8 cellular contexts compared by ENCODE assay signal in genomic region chr9:124818431-124819281, GRCh38. TPM values are rescaled to one million over a fixed set of nuclear protein-coding genes. Genes with fewer than 3 reads are reported as not detected.
DNase-seq lines count a peak whose midpoint lies in the region; ATAC-seq, FAIRE-seq and TF ChIP-seq lines count a peak whose summit lies in the region.

No MANE protein-coding gene starts in this region.

- H3K36me3 ChIP-seq in Loucy (ENCODE audit: insufficient read depth, low read length): no peaks in the 10 kb centered on the region
- no peaks in the 10 kb centered on the region for H3K36me3 ChIP-seq in GM12878 (ENCODE audit: control insufficient read depth in 2 of 2, insufficient read depth in 2 of 2, low read length in 1 of 2)
- H3K36me3 ChIP-seq in neural progenitor cell: no peaks in the 10 kb centered on the region

- H3K4me1 ChIP-seq in Loucy (ENCODE audit: insufficient read depth, low read length, poor library complexity, severe bottlenecking) (no peaks in the 10 kb centered on the region), GM12878 (ENCODE audit: control insufficient read depth, insufficient read depth, low read length) (peaks cover 11% of the 10 kb centered on the region), neural progenitor cell (peaks cover 10% of the 10 kb centered on the region)

- in situ Hi-C loops in GM12878 (cut with MboI): no loop called here

- H3K4me1 Mint-ChIP-seq in neural progenitor cell: peaks cover 23% of the 10 kb centered on the region

- 40% methylated on average over 18 of the region's 18 CpGs for WGBS in GM12878 (ENCODE audit: insufficient coverage, insufficient replicate concordance, low lambda C conversion rate, missing lambda C conversion rate)

- no peak overlapping the region for H3K4me3 Mint-ChIP-seq in neural progenitor cell

- H3K27ac ChIP-seq in GM12878 (ENCODE audit: control insufficient read depth, insufficient read depth): 0 out of 2 replicates have a peak overlapping the region, but pooled peaks have one; percentile 28
- H3K27ac ChIP-seq in neural progenitor cell: no peak overlapping the region

- H3K36me3 Mint-ChIP-seq in neural progenitor cell: no peaks in the 10 kb centered on the region

- peak; percentile 52; the same call in 1 of the 2 replicates for TF ChIP-seq POLR2A in GM12878 (IDR thresholded peaks at IDR 0.05; ENCODE audit: low read depth, low read length)

- TF ChIP-seq RAD21 in GM12878 (IDR thresholded peaks at IDR 0.05; ENCODE audit: insufficient read depth, low read depth, low read length): no peak

- no peaks in the 10 kb centered on the region for H3K9me2 ChIP-seq in Loucy (replicated peaks; ENCODE audit: low read depth, low read length)

- no peak for TF ChIP-seq CTCF in Loucy (conservative IDR thresholded peaks at IDR 0.05; ENCODE audit: low read length)
- TF ChIP-seq CTCF in GM12878 (IDR thresholded peaks at IDR 0.05 in 2 of 3, conservative IDR thresholded peaks at IDR 0.05 in 1 of 3; ENCODE audit: control insufficient read depth in 2 of 3, extremely low read depth in 1 of 3, insufficient read depth in 1 of 3, low read depth in 3 of 3, low read length in 3 of 3): no peak
- TF ChIP-seq CTCF in neural progenitor cell (IDR thresholded peaks at IDR 0.05): no peak

- FAIRE-seq in GM12878 (lab: Jason Lieb, UNC): no peak

- RAD21 ChIA-PET in GM12878 (lab: Charles Lee; ENCODE audit: unreplicated experiment): interaction anchor here (1.1 to 1.3 kb wide), 2 partner anchors 12 to 41 kb away, joined by 3 to 4 read pairs; partner anchors contain the start of gene OLFML2A

- no peak overlapping the region for H3K9ac ChIP-seq in Loucy (ENCODE audit: low read depth, low read length, poor library complexity, severe bottlenecking)
- H3K9ac ChIP-seq in GM12878 (ENCODE audit: control insufficient read depth, insufficient read depth, low read length): no peak overlapping the region; the same call in 1 of the 2 replicates
- H3K9ac ChIP-seq in neural progenitor cell: no peak overlapping the region

- SMC1A ChIA-PET in GM12878 (lab: Charles Lee; ENCODE audit: uncharacterized antibody, unreplicated experiment): interaction anchor here (0.8 to 1.7 kb wide), 5 partner anchors 15 to 43 kb away, joined by 3 to 7 read pairs (median 4); no protein-coding TSS in a partner anchor

- CTCF ChIA-PET in GM12878 (lab: Yijun Ruan, JAX): interaction anchor here (1.0 to 3.0 kb wide), 7 partner anchors 9 to 201 kb away, joined by 3 to 18 read pairs (median 3); partner anchors contain the start of genes NR6A1 and WDR38

- H3F3A ChIP-seq in Loucy (ENCODE audit: low read depth): no peaks in the 10 kb centered on the region
- peaks cover 4% of the 10 kb centered on the region for H3F3A ChIP-seq in neural progenitor cell (ENCODE audit: low read depth)

- H3K9me3 ChIP-seq in Loucy (ENCODE audit: insufficient read depth, low read depth, low read length): no peaks in the 10 kb centered on the region
- H3K9me3 ChIP-seq in GM12878 (replicated peaks; ENCODE audit: control insufficient read depth, insufficient read depth, low read length): no peaks in the 10 kb centered on the region
- H3K9me3 ChIP-seq in neural progenitor cell (ENCODE audit: low read depth): no peaks in the 10 kb centered on the region

- no peak overlapping the region for H3K4me3 ChIP-seq in Loucy (ENCODE audit: low read length, poor library complexity, severe bottlenecking)
- H3K4me3 ChIP-seq in GM12878: no peak overlapping the region
- no peak overlapping the region for H3K4me3 ChIP-seq in neural progenitor cell

- DNase-seq in GM12878 (ENCODE audit: low read depth, low spot score) (no peak), neural progenitor cell (ENCODE audit: low spot score) (no peak), middle frontal gyrus (ENCODE audit: extremely low spot score, low spot score) (no peak), NCI-H446 (lab: John Stamatoyannopoulos, UW) (no peak)

- BruUV-seq in GM12878 (replicated peaks; lab: Mats Ljungman, UMichigan): no TSS peak

- H3K27ac Mint-ChIP-seq in neural progenitor cell: peak overlapping the region; percentile 73

- H2AFZ ChIP-seq in Loucy (ENCODE audit: low read length) (peak overlapping the region; percentile 68; the same call in 1 of the 2 replicates), GM12878 (ENCODE audit: control insufficient read depth, low read depth, low read length) (peak overlapping the region; percentile 45), neural progenitor cell (replicated peaks) (peak overlapping the region; percentile 38)

- no peaks in the 10 kb centered on the region for H3K9me3 Mint-ChIP-seq in neural progenitor cell

- TF ChIP-seq EP300 in GM12878 (IDR thresholded peaks at IDR 0.05; ENCODE audit: borderline replicate concordance in 1 of 2, control insufficient read depth in 1 of 2, low read depth in 2 of 2, low read length in 2 of 2): no peak

- H3K79me2 ChIP-seq in Loucy (ENCODE audit: insufficient read depth, low read length): no peaks in the 10 kb centered on the region
- H3K79me2 ChIP-seq in GM12878 (ENCODE audit: control insufficient read depth, insufficient read depth, low read length): no peaks in the 10 kb centered on the region
- no peaks in the 10 kb centered on the region for H3K79me2 ChIP-seq in neural progenitor cell (ENCODE audit: low read depth)

- intact Hi-C loops in GM12878 (cut with micrococcal nuclease; ENCODE audit: unreplicated experiment): no loop called here

- peaks cover 2% of the 10 kb centered on the region for H3K27me3 Mint-ChIP-seq in neural progenitor cell (ENCODE audit: insufficient read depth, low read depth)

- H4K20me1 ChIP-seq in Loucy (ENCODE audit: insufficient read depth, low read length, poor library complexity, severe bottlenecking) (no peaks in the 10 kb centered on the region), GM12878 (ENCODE audit: control insufficient read depth, insufficient read depth) (no peaks in the 10 kb centered on the region), neural progenitor cell (ENCODE audit: low read depth) (no peaks in the 10 kb centered on the region)

- H3K27me3 ChIP-seq in Loucy (ENCODE audit: insufficient read depth, low read length, poor library complexity, severe bottlenecking) (no peaks in the 10 kb centered on the region), GM12878 (replicated peaks in 1 of 2; ENCODE audit: control insufficient read depth in 2 of 2, insufficient read depth in 2 of 2, low read length in 1 of 2) (no peaks in the 10 kb centered on the region), neural progenitor cell (no peaks in the 10 kb centered on the region)

- ATAC-seq in GM19395 (IDR thresholded peaks at IDR 0.05; ENCODE audit: unreplicated experiment): peak; percentile 50
- peak; percentile 75 for ATAC-seq in GM12878
- no peak for ATAC-seq in HG03139 (IDR thresholded peaks at IDR 0.05; ENCODE audit: unreplicated experiment)
- no peak for ATAC-seq in HG03520 (IDR thresholded peaks at IDR 0.05; ENCODE audit: unreplicated experiment)

- H3K4me2 ChIP-seq in Loucy (ENCODE audit: low read depth, low read length, poor library complexity, severe bottlenecking) (no peak overlapping the region), GM12878 (ENCODE audit: control insufficient read depth, insufficient read depth) (peak overlapping the region; percentile 22), neural progenitor cell (no peak overlapping the region)

- POLR2A ChIA-PET in GM12878 (lab: Charles Lee): interaction anchor here (0.6 to 1.6 kb wide), 3 partner anchors 10 to 158 kb away, joined by 3 to 4 read pairs (median 4); no protein-coding TSS in a partner anchor

RNA-seq across cellular contexts. Expression of gene WDR38, which starts 34.6 kb away (rescaled TPM):
- not detected in 2 replicates for total RNA-seq in GM12878 (2013; cell fraction: nucleolus; rRNA removed)
- total RNA-seq in GM12878 (2014; rRNA removed) (not detected in 2 replicates), GM12878 (2014; rRNA removed; fragmentation: Illumina TruSeq; extraction: Trizol) (not detected in 2 replicates), GM12878 (2021) (not detected in 2 replicates), neural progenitor cell (ENCODE audit: low replicate concordance) (not detected in 2 replicates)
- not detected for polyA plus RNA-seq in GM12878 (2011; ENCODE audit: low read depth)
- polyA plus RNA-seq in GM12878 (2011; rRNA removed) (not detected in 2 replicates), GM12878 (2014; fragmentation: Illumina TruSeq; extraction: Trizol) (not detected in 2 replicates), GM12878 (2014; fragmentation: Nextera tagmentation; extraction: Ambion mirVana) (not detected), GM12878 (2014; rRNA removed) (not detected in 2 replicates), GM12878 (2016; fragmentation: Nextera tagmentation; extraction: Ambion mirVana) (not detected)
- not detected in 2 replicates for polyA plus RNA-seq in GM12878 (2011; cell fraction: cytosol; rRNA removed)
- polyA plus RNA-seq in GM12878 (2011; cell fraction: nucleus; rRNA removed): not detected in 2 replicates
- polyA plus RNA-seq in GM12878 (2012): not detected in 2 replicates
- polyA minus RNA-seq in GM12878 (2011; rRNA and poly(A)+ RNA removed): not detected in 2 replicates
- polyA minus RNA-seq in GM12878 (2011; cell fraction: cytosol; rRNA and poly(A)+ RNA removed): not detected in 2 replicates
- not detected in 2 replicates for polyA minus RNA-seq in GM12878 (2011; cell fraction: nucleus; rRNA and poly(A)+ RNA removed)

RNA-seq across cellular contexts. Expression of gene OLFML2A, which starts 41.7 kb away (rescaled TPM):
- 0.34 and 0.56 TPM in 2 replicates for total RNA-seq in GM12878 (2013; cell fraction: nucleolus; rRNA removed)
- total RNA-seq in GM12878 (2014; rRNA removed) (0.05 and 0.06 TPM in 2 replicates), GM12878 (2014; rRNA removed; fragmentation: Illumina TruSeq; extraction: Trizol) (0.09 and 0.14 TPM in 2 replicates), GM12878 (2021) (0.10 and 0.27 TPM in 2 replicates), neural progenitor cell (ENCODE audit: low replicate concordance) (3.1 and 9.0 TPM in 2 replicates)
- 0.05 TPM for polyA plus RNA-seq in GM12878 (2011; ENCODE audit: low read depth)
- polyA plus RNA-seq in GM12878 (2011; rRNA removed) (not detected in 2 replicates), GM12878 (2014; fragmentation: Illumina TruSeq; extraction: Trizol) (0.06 and 0.10 TPM in 2 replicates), GM12878 (2014; fragmentation: Nextera tagmentation; extraction: Ambion mirVana) (under 1 TPM in 1 of 2 experiments, not detected in 1; 0.02 TPM), GM12878 (2014; rRNA removed) (0.13 and 0.16 TPM in 2 replicates), GM12878 (2016; fragmentation: Nextera tagmentation; extraction: Ambion mirVana) (not detected)
- polyA plus RNA-seq in GM12878 (2011; cell fraction: cytosol; rRNA removed): 0.01 and 0.03 TPM in 2 replicates
- 0.03 and 0.04 TPM in 2 replicates for polyA plus RNA-seq in GM12878 (2011; cell fraction: nucleus; rRNA removed)
- polyA plus RNA-seq in GM12878 (2012): 0.12 and 0.22 TPM in 2 replicates
- polyA minus RNA-seq in GM12878 (2011; rRNA and poly(A)+ RNA removed): not detected in 2 replicates
- not detected in 2 replicates for polyA minus RNA-seq in GM12878 (2011; cell fraction: cytosol; rRNA and poly(A)+ RNA removed)
- not detected in 2 replicates for polyA minus RNA-seq in GM12878 (2011; cell fraction: nucleus; rRNA and poly(A)+ RNA removed)

RNA-seq across cellular contexts. Expression of gene RPL35, which starts 43.1 kb away (rescaled TPM):
- 241 and 243 TPM in 2 replicates for total RNA-seq in GM12878 (2013; cell fraction: nucleolus; rRNA removed)
- total RNA-seq in GM12878 (2014; rRNA removed) (4,617 and 5,922 TPM in 2 replicates), GM12878 (2014; rRNA removed; fragmentation: Illumina TruSeq; extraction: Trizol) (3,907 and 4,081 TPM in 2 replicates), GM12878 (2021) (2,572 and 2,695 TPM in 2 replicates), neural progenitor cell (ENCODE audit: low replicate concordance) (2,408 and 2,553 TPM in 2 replicates)
- 8,256 TPM for polyA plus RNA-seq in GM12878 (2011; ENCODE audit: low read depth)
- polyA plus RNA-seq in GM12878 (2011; rRNA removed) (1,958 and 3,572 TPM in 2 replicates), GM12878 (2014; fragmentation: Illumina TruSeq; extraction: Trizol) (1,263 and 3,648 TPM in 2 replicates), GM12878 (2014; fragmentation: Nextera tagmentation; extraction: Ambion mirVana) (1,000 to 10,000 TPM; 5,281 to 6,300 TPM), GM12878 (2014; rRNA removed) (5,524 and 8,197 TPM in 2 replicates), GM12878 (2016; fragmentation: Nextera tagmentation; extraction: Ambion mirVana) (1,000 to 10,000 TPM; 2,862 to 2,907 TPM)
- polyA plus RNA-seq in GM12878 (2011; cell fraction: cytosol; rRNA removed): 3,518 and 4,273 TPM in 2 replicates
- 2,765 and 2,930 TPM in 2 replicates for polyA plus RNA-seq in GM12878 (2011; cell fraction: nucleus; rRNA removed)
- 4,228 and 5,722 TPM in 2 replicates for polyA plus RNA-seq in GM12878 (2012)
- polyA minus RNA-seq in GM12878 (2011; rRNA and poly(A)+ RNA removed): 257 and 484 TPM in 2 replicates
- polyA minus RNA-seq in GM12878 (2011; cell fraction: cytosol; rRNA and poly(A)+ RNA removed): 235 and 251 TPM in 2 replicates
- polyA minus RNA-seq in GM12878 (2011; cell fraction: nucleus; rRNA and poly(A)+ RNA removed): 161 and 224 TPM in 2 replicates

RNA-seq across cellular contexts. Expression of gene ARPC5L, which starts 43.3 kb away (rescaled TPM):
- total RNA-seq in GM12878 (2013; cell fraction: nucleolus; rRNA removed): 19.5 and 22.2 TPM in 2 replicates
- total RNA-seq in GM12878 (2014; rRNA removed) (62.2 and 63.9 TPM in 2 replicates), GM12878 (2014; rRNA removed; fragmentation: Illumina TruSeq; extraction: Trizol) (84.4 and 90.1 TPM in 2 replicates), GM12878 (2021) (93.0 and 98.4 TPM in 2 replicates), neural progenitor cell (ENCODE audit: low replicate concordance) (24.0 and 26.2 TPM in 2 replicates)
- 99.7 TPM for polyA plus RNA-seq in GM12878 (2011; ENCODE audit: low read depth)
- polyA plus RNA-seq in GM12878 (2011; rRNA removed) (110 and 123 TPM in 2 replicates), GM12878 (2014; fragmentation: Illumina TruSeq; extraction: Trizol) (89.6 and 105 TPM in 2 replicates), GM12878 (2014; fragmentation: Nextera tagmentation; extraction: Ambion mirVana) (100 to 1,000 TPM in 1 of 2 experiments, 10 to 100 TPM in 1; 42.3 to 121 TPM), GM12878 (2014; rRNA removed) (149 and 150 TPM in 2 replicates), GM12878 (2016; fragmentation: Nextera tagmentation; extraction: Ambion mirVana) (100 to 1,000 TPM; 179 to 207 TPM)
- 64.1 and 80.8 TPM in 2 replicates for polyA plus RNA-seq in GM12878 (2011; cell fraction: cytosol; rRNA removed)
- polyA plus RNA-seq in GM12878 (2011; cell fraction: nucleus; rRNA removed): 44.1 and 61.9 TPM in 2 replicates
- 75.2 and 105 TPM in 2 replicates for polyA plus RNA-seq in GM12878 (2012)
- 34.7 and 36.9 TPM in 2 replicates for polyA minus RNA-seq in GM12878 (2011; rRNA and poly(A)+ RNA removed)
- 17.0 and 20.1 TPM in 2 replicates for polyA minus RNA-seq in GM12878 (2011; cell fraction: cytosol; rRNA and poly(A)+ RNA removed)
- polyA minus RNA-seq in GM12878 (2011; cell fraction: nucleus; rRNA and poly(A)+ RNA removed): 10.4 and 23.5 TPM in 2 replicates

RNA-seq across cellular contexts. Expression of gene NR6A1, which starts 47.5 kb away (rescaled TPM):
- total RNA-seq in GM12878 (2013; cell fraction: nucleolus; rRNA removed): 25.7 and 29.8 TPM in 2 replicates
- total RNA-seq in GM12878 (2014; rRNA removed) (5.9 and 6.1 TPM in 2 replicates), GM12878 (2014; rRNA removed; fragmentation: Illumina TruSeq; extraction: Trizol) (5.0 and 5.4 TPM in 2 replicates), GM12878 (2021) (8.7 and 9.2 TPM in 2 replicates), neural progenitor cell (ENCODE audit: low replicate concordance) (302 and 313 TPM in 2 replicates)
- polyA plus RNA-seq in GM12878 (2011; ENCODE audit: low read depth): 2.9 TPM
- polyA plus RNA-seq in GM12878 (2011; rRNA removed) (5.8 and 8.0 TPM in 2 replicates), GM12878 (2014; fragmentation: Illumina TruSeq; extraction: Trizol) (5.1 and 5.7 TPM in 2 replicates), GM12878 (2014; fragmentation: Nextera tagmentation; extraction: Ambion mirVana) (1 to 10 TPM; 1.2 to 2.5 TPM), GM12878 (2014; rRNA removed) (3.9 and 4.1 TPM in 2 replicates), GM12878 (2016; fragmentation: Nextera tagmentation; extraction: Ambion mirVana) (1 to 10 TPM; 2.6 to 2.9 TPM)
- polyA plus RNA-seq in GM12878 (2011; cell fraction: cytosol; rRNA removed): 6.2 and 6.4 TPM in 2 replicates
- polyA plus RNA-seq in GM12878 (2011; cell fraction: nucleus; rRNA removed): 7.7 and 8.9 TPM in 2 replicates
- polyA plus RNA-seq in GM12878 (2012): 2.9 and 3.3 TPM in 2 replicates
- polyA minus RNA-seq in GM12878 (2011; rRNA and poly(A)+ RNA removed): 18.5 and 20.6 TPM in 2 replicates
- 5.3 and 5.6 TPM in 2 replicates for polyA minus RNA-seq in GM12878 (2011; cell fraction: cytosol; rRNA and poly(A)+ RNA removed)
- 5.2 and 10.0 TPM in 2 replicates for polyA minus RNA-seq in GM12878 (2011; cell fraction: nucleus; rRNA and poly(A)+ RNA removed)

Comparison
In these comparisons a context has a peak if more than half of its experiments do, and no peak if none do; other contexts are left out.
1. ATAC-seq: peak in GM19395 (single experiment) and GM12878 (single experiment); none in HG03139 (single experiment) and HG03520 (single experiment).
2. Peak in every context shown above with its lines, with median percentiles within 50 percentile points of each other: H2AFZ ChIP-seq.